ENCODE assay signal across 8 cellular contexts in genomic region chr17:50560185-50560824, GRCh38. TPM values are rescaled to one million over a fixed set of nuclear protein-coding genes. Genes with fewer than 3 reads are reported as not detected.
DNase-seq lines count a peak whose midpoint lies in the region; ATAC-seq and TF ChIP-seq lines count a peak whose summit lies in the region.

TSS of gene CACNA1G (plus strand) at chr17:50560715. CDS start at chr17:50561460, 745 bp downstream.

- H3K9me3 ChIP-seq in uterus: no peaks in the 10 kb centered on the region

- H3K9me3 Mint-ChIP-seq in T-helper 1 cell treated with Interleukin-12 subunit alpha and Interleukin-12 subunit beta and Interleukin-4 antibody, amounts not matched to agents 30 μg/mL and 1 μg/mL, for 36 hours: no peaks in the 10 kb centered on the region

- no peak within 1 kb of the TSS for H3K27ac Mint-ChIP-seq in T-helper 1 cell treated with Interleukin-12 subunit alpha and Interleukin-12 subunit beta and Interleukin-4 antibody, amounts not matched to agents 30 μg/mL and 1 μg/mL, for 36 hours

- ATAC-seq in HG02623 (IDR thresholded peaks at IDR 0.05; ENCODE audit: unreplicated experiment): peak; percentile 87

- H3K4me3 Mint-ChIP-seq in T-helper 1 cell treated with Interleukin-12 subunit alpha and Interleukin-12 subunit beta and Interleukin-4 antibody, amounts not matched to agents 30 μg/mL and 1 μg/mL, for 36 hours: peak within 1 kb of the TSS; percentile 73

- TF ChIP-seq POLR2A in uterus (IDR thresholded peaks at IDR 0.05): peak; percentile 34 to 79

- DNase-seq in NCI-H1048 (lab: John Stamatoyannopoulos, UW) (peak; percentile 59), amniotic stem cell (lab: John Stamatoyannopoulos, UW) (peak; percentile 26), hepatic stellate cell (ENCODE audit: low spot score) (peak; percentile 99), renal cortical epithelial cell (ENCODE audit: low read depth) (peak; percentile 23), uterus (peak; percentile 88 to 95)

- intact Hi-C loops in uterus (cut with DNase I; ENCODE audit: low total_unique reads): no loop called here

- TF ChIP-seq CTCF in GM12875 (IDR thresholded peaks at IDR 0.05; ENCODE audit: borderline replicate concordance, insufficient read depth, low read depth, low read length): no peak
- no peak for TF ChIP-seq CTCF in uterus (IDR thresholded peaks at IDR 0.05)

- no peaks in the 10 kb centered on the region for H3K36me3 Mint-ChIP-seq in T-helper 1 cell treated with Interleukin-12 subunit alpha and Interleukin-12 subunit beta and Interleukin-4 antibody, amounts not matched to agents 30 μg/mL and 1 μg/mL, for 36 hours (ENCODE audit: low read depth)

- peaks cover 68% of the 10 kb centered on the region for H3K27me3 Mint-ChIP-seq in T-helper 1 cell treated with Interleukin-12 subunit alpha and Interleukin-12 subunit beta and Interleukin-4 antibody, amounts not matched to agents 30 μg/mL and 1 μg/mL, for 36 hours (ENCODE audit: low read depth)

- H3K27me3 ChIP-seq in uterus: peaks cover 0 to 12% of the 10 kb centered on the region in 2 donors

- peaks cover 16% of the 10 kb centered on the region for H3K4me1 Mint-ChIP-seq in T-helper 1 cell treated with Interleukin-12 subunit alpha and Interleukin-12 subunit beta and Interleukin-4 antibody, amounts not matched to agents 30 μg/mL and 1 μg/mL, for 36 hours (ENCODE audit: low read depth)

- H3K36me3 ChIP-seq in uterus: no peaks in the 10 kb centered on the region

- H3K4me3 ChIP-seq in GM12875 (ENCODE audit: low read depth, low read length) (peak within 1 kb of the TSS; percentile 26), uterus (peak within 1 kb of the TSS; percentile 32 to 48)

- H3K4me1 ChIP-seq in uterus: peaks cover 0 to 42% of the 10 kb centered on the region in 2 donors

- H3K27ac ChIP-seq in uterus: peak within 1 kb of the TSS; percentile 37 to 43

RNA-seq across cellular contexts. Expression of gene CACNA1G, which starts in this region (rescaled TPM):
- total RNA-seq in renal cortical epithelial cell (0.10 TPM in 1 of 2 replicates, not detected in the other), uterus (10 to 100 TPM in 2 of 4 donors, under 1 TPM in 2; under 0.01 to 28.9 (median 6.0) TPM)

Comparison
In these comparisons a context has a peak if more than half of its experiments do, and no peak if none do; other contexts are left out.
1. Peak in every context shown above with its lines: DNase-seq, ATAC-seq, H3K4me3 ChIP-seq and H3K27ac ChIP-seq.
2. Peak in DNase-seq in renal cortical epithelial cell; RNA of the gene not detected or under 1 TPM.
3. DNase-seq: peak in every context shown above with its lines; median percentile 99 in hepatic stellate cell; 92 in uterus; 59 in NCI-H1048; 26 in amniotic stem cell; 23 in renal cortical epithelial cell.